8 cellular contexts compared by ENCODE assay signal in genomic region chr5:15499528-15500325, GRCh38. TPM values are rescaled to one million over a fixed set of nuclear protein-coding genes. Genes with fewer than 3 reads are reported as not detected.
DNase-seq lines count a peak whose midpoint lies in the region; ATAC-seq and TF ChIP-seq lines count a peak whose summit lies in the region.

Gene FBXL7, plus strand, starts transcription at chr5:15500180.

- peak within 1 kb of the TSS; percentile 77 to 89 for H3K4me3 Mint-ChIP-seq in H9
- peak within 1 kb of the TSS; percentile 94 for H3K4me3 Mint-ChIP-seq in neural progenitor cell
- peak within 1 kb of the TSS in 1 of 2 donors; percentile 75 for H3K4me3 Mint-ChIP-seq in CD14-positive monocyte

- no peaks in the 10 kb centered on the region for H3K9me2 ChIP-seq in OCI-LY7 (ENCODE audit: insufficient read depth, low read length)

- no TSS peak for BruUV-seq in OCI-LY7 (replicated peaks; lab: Mats Ljungman, UMichigan)

- no CpG with 5 or more reads among the region's 61 CpGs for WGBS in H9 (ENCODE audit: extremely low coverage, insufficient read length, low lambda C conversion rate)

- intact Hi-C loops in CD14-positive monocyte (cut with micrococcal nuclease): no loop called here
- intact Hi-C loops in OCI-LY7 (cut with micrococcal nuclease; ENCODE audit: unreplicated experiment): no loop called here

- H2AFZ ChIP-seq in H9 (ENCODE audit: low read length) (peak within 1 kb of the TSS; percentile 95), neural progenitor cell (replicated peaks) (peak within 1 kb of the TSS; percentile 100), OCI-LY7 (ENCODE audit: low read length) (no peak within 1 kb of the TSS)

- H3K4me3 ChIP-seq in neural progenitor cell (peak within 1 kb of the TSS; percentile 77), OCI-LY7 (ENCODE audit: low read depth, low read length, poor library complexity, severe bottlenecking) (no peak within 1 kb of the TSS)

- H3K27ac Mint-ChIP-seq in H9: peak within 1 kb of the TSS in 2 of 3 experiments; percentile 65 to 96; a peak in 4 of 7 replicates
- peak within 1 kb of the TSS; percentile 90 for H3K27ac Mint-ChIP-seq in neural progenitor cell
- no peak within 1 kb of the TSS for H3K27ac Mint-ChIP-seq in CD14-positive monocyte

- no peaks in the 10 kb centered on the region for H3K27me3 ChIP-seq in H9 (ENCODE audit: insufficient read depth, low read length)
- H3K27me3 ChIP-seq in neural progenitor cell: peaks cover 7% of the 10 kb centered on the region

- ATAC-seq in HG02623 (IDR thresholded peaks at IDR 0.05; ENCODE audit: unreplicated experiment): no peak

- no peaks in the 10 kb centered on the region for H4K20me1 ChIP-seq in H9 (ENCODE audit: control insufficient read depth, insufficient read depth, insufficient read length)
- peaks cover 19% of the 10 kb centered on the region for H4K20me1 ChIP-seq in neural progenitor cell (ENCODE audit: low read depth)
- H4K20me1 ChIP-seq in OCI-LY7 (ENCODE audit: insufficient read depth, low read length): no peaks in the 10 kb centered on the region

- H3K36me3 ChIP-seq in neural progenitor cell (no peaks in the 10 kb centered on the region), OCI-LY7 (ENCODE audit: insufficient read depth, low read length) (no peaks in the 10 kb centered on the region)

- no peak within 1 kb of the TSS for H3K4ac ChIP-seq in H9 (ENCODE audit: low read depth, low read length)

- H2BK15ac ChIP-seq in H9 (ENCODE audit: low read depth, low read length): no peak within 1 kb of the TSS; the same call in 1 of the 2 replicates

- POLR2A ChIA-PET in OCI-LY7 (lab: Charles Lee): no interaction called here

- H3K23me2 ChIP-seq in H9 (ENCODE audit: insufficient read length, low read depth, low read length, poor library complexity, severe bottlenecking): peaks cover 15% of the 10 kb centered on the region

- H3K79me2 ChIP-seq in H9 (ENCODE audit: insufficient read depth, low read length) (no peaks in the 10 kb centered on the region), neural progenitor cell (ENCODE audit: low read depth) (peaks cover 41% of the 10 kb centered on the region), OCI-LY7 (ENCODE audit: insufficient read depth, low read depth, low read length) (no peaks in the 10 kb centered on the region)

- H2BK5ac ChIP-seq in H9 (ENCODE audit: insufficient read length, low read length): no peak within 1 kb of the TSS

- DNase-seq in ACHN: peak; percentile 77
- DNase-seq in H9: peak; percentile 81
- peak; percentile 82 for DNase-seq in SK-N-DZ (ENCODE audit: low spot score)
- DNase-seq in germinal center (ENCODE audit: low spot score): peak; percentile 29
- DNase-seq in neural progenitor cell (ENCODE audit: low spot score): peak; percentile 92
- no peak for DNase-seq in CD14-positive monocyte (ENCODE audit: low spot score)
- no peak for DNase-seq in OCI-LY7 (ENCODE audit: low spot score)

- CTCF ChIA-PET in OCI-LY7 (lab: Charles Lee; ENCODE audit: unreplicated experiment): no interaction called here

- no peaks in the 10 kb centered on the region for H3K9me3 Mint-ChIP-seq in H9
- no peaks in the 10 kb centered on the region for H3K9me3 Mint-ChIP-seq in neural progenitor cell
- peaks cover 0 to 10% (median 3%) of the 10 kb centered on the region in 7 donors for H3K9me3 Mint-ChIP-seq in CD14-positive monocyte

- H3K4me1 ChIP-seq in H9 (ENCODE audit: insufficient read depth, low read length): no peaks in the 10 kb centered on the region
- H3K4me1 ChIP-seq in neural progenitor cell: peaks cover 26% of the 10 kb centered on the region
- no peaks in the 10 kb centered on the region for H3K4me1 ChIP-seq in OCI-LY7 (ENCODE audit: insufficient read depth, low read length, poor library complexity, severe bottlenecking)

- no peak within 1 kb of the TSS for H3T11ph ChIP-seq in H9 (ENCODE audit: low read length)

- H2BK120ac ChIP-seq in H9 (ENCODE audit: low read depth, low read length, poor library complexity, severe bottlenecking): no peak within 1 kb of the TSS

- H3K23ac ChIP-seq in H9 (ENCODE audit: insufficient read length, low read depth, low read length): no peak within 1 kb of the TSS

- H3K9me3 ChIP-seq in H9 (ENCODE audit: control insufficient read depth, low read depth, low read length): no peaks in the 10 kb centered on the region
- no peaks in the 10 kb centered on the region for H3K9me3 ChIP-seq in neural progenitor cell (ENCODE audit: low read depth)
- no peaks in the 10 kb centered on the region for H3K9me3 ChIP-seq in OCI-LY7 (ENCODE audit: low read length)

- peaks cover 14% of the 10 kb centered on the region for H3F3A ChIP-seq in neural progenitor cell (ENCODE audit: low read depth)

- H2BK20ac ChIP-seq in H9 (ENCODE audit: low read depth, low read length, poor library complexity, severe bottlenecking): no peak within 1 kb of the TSS

- no peaks in the 10 kb centered on the region for H3K79me1 ChIP-seq in H9 (ENCODE audit: insufficient read depth, low read depth, low read length, poor library complexity, severe bottlenecking)

- no peak within 1 kb of the TSS for H4K8ac ChIP-seq in H9 (replicated peaks; ENCODE audit: insufficient read length, low read depth, low read length)

- H3K36me3 Mint-ChIP-seq in H9 (ENCODE audit: insufficient read depth in 1 of 3, low read depth in 3 of 3) (peaks cover 0 to 9% (median 2%) of the 10 kb centered on the region in 3 experiments; a peak in 4 of 7 replicates), neural progenitor cell (peaks cover 13% of the 10 kb centered on the region), CD14-positive monocyte (no peaks in the 10 kb centered on the region)

- no peak within 1 kb of the TSS; the same call in 1 of the 2 replicates for H3K14ac ChIP-seq in H9 (ENCODE audit: insufficient read depth, low read length)

- in situ Hi-C loops in ACHN (cut with HindIII; ENCODE audit: low pct_ligation_motif_present, low pct_unique_long_range_greater_than_20kb, low sequenced_read_pairs): no loop called here

- TF ChIP-seq CTCF in H9 (conservative IDR thresholded peaks at IDR 0.05) (0 out of 3 replicates have a peak, but pooled peaks have one; percentile 10), neural progenitor cell (IDR thresholded peaks at IDR 0.05) (peak; percentile 18), CD14-positive monocyte (IDR thresholded peaks at IDR 0.05) (no peak), OCI-LY7 (conservative IDR thresholded peaks at IDR 0.05; ENCODE audit: low read length) (no peak)

- H3K27ac ChIP-seq in H9 (ENCODE audit: insufficient read length, low read depth, low read length): no peak within 1 kb of the TSS
- no peak within 1 kb of the TSS for H3K27ac ChIP-seq in neural progenitor cell
- H3K27ac ChIP-seq in OCI-LY7 (ENCODE audit: low read depth, low read length, poor library complexity, severe bottlenecking): no peak within 1 kb of the TSS

- no peak within 1 kb of the TSS for H3K18ac ChIP-seq in H9 (ENCODE audit: insufficient read length, low read depth, low read length)

- H2AK5ac ChIP-seq in H9 (ENCODE audit: insufficient read length, low read length): no peak within 1 kb of the TSS

- no peak within 1 kb of the TSS for H4K91ac ChIP-seq in H9 (ENCODE audit: insufficient read length, low read depth, low read length)

- H3K9ac ChIP-seq in H9 (ENCODE audit: extremely low read depth, insufficient read length, low read length) (peak within 1 kb of the TSS; percentile 36), neural progenitor cell (peak within 1 kb of the TSS; percentile 40)

- H3K27me3 Mint-ChIP-seq in H9 (ENCODE audit: low read depth): peaks cover 5% of the 10 kb centered on the region
- H3K27me3 Mint-ChIP-seq in neural progenitor cell (ENCODE audit: insufficient read depth, low read depth): peaks cover 6% of the 10 kb centered on the region
- H3K27me3 Mint-ChIP-seq in CD14-positive monocyte (ENCODE audit: low read depth in 3 of 3): peaks cover 30 to 42% (median 40%) of the 10 kb centered on the region in 3 donors

- H3K4me1 Mint-ChIP-seq in H9 (peaks cover 41 to 46% of the 10 kb centered on the region in 2 experiments), neural progenitor cell (peaks cover 34% of the 10 kb centered on the region), CD14-positive monocyte (no peaks in the 10 kb centered on the region)

- no peak within 1 kb of the TSS for H2BK12ac ChIP-seq in H9 (ENCODE audit: insufficient read length, low read depth, low read length)

- H3K4me2 ChIP-seq in H9 (ENCODE audit: insufficient read depth, insufficient read length, low read length): peak within 1 kb of the TSS; percentile 94
- peak within 1 kb of the TSS; percentile 99 for H3K4me2 ChIP-seq in neural progenitor cell
- H3K4me2 ChIP-seq in OCI-LY7 (ENCODE audit: low read length): no peak within 1 kb of the TSS

- H3K56ac ChIP-seq in H9 (ENCODE audit: insufficient read length, low read depth, low read length): no peak within 1 kb of the TSS

- H4K5ac ChIP-seq in H9 (ENCODE audit: insufficient read length, low read depth, low read length): no peak within 1 kb of the TSS

RNA-seq across cellular contexts. Expression of gene FBXL7, which starts in this region (rescaled TPM):
- total RNA-seq in H9 (2021) (13.7 and 14.6 TPM in 2 replicates), neural progenitor cell (ENCODE audit: low replicate concordance) (12.3 and 14.0 TPM in 2 replicates), OCI-LY7 (2022) (not detected in 2 replicates)
- 7.2 and 8.9 TPM in 2 replicates for polyA plus RNA-seq in SK-N-DZ (2014; cell fraction: cytosol; rRNA removed)
- polyA plus RNA-seq in SK-N-DZ (2014; cell fraction: nucleus; rRNA removed): 17.9 and 24.8 TPM in 2 replicates
- not detected for polyA plus RNA-seq in CD14-positive monocyte
- total RNA-seq in OCI-LY7 (2014; rRNA removed; shearing (Covaris generic)): not detected in 2 replicates

Comparison
In these comparisons a context has a peak if more than half of its experiments do, and no peak if none do; other contexts are left out.
1. RNA of gene FBXL7 (total RNA-seq): 13.7 to 14.6 TPM in H9 and 12.3 to 14.0 TPM in neural progenitor cell; not detected in OCI-LY7; every median in the first group is over 10 times any median in the second.
2. DNase-seq: peak in ACHN (single experiment), H9 (single experiment), SK-N-DZ (single experiment), germinal center (single experiment) and neural progenitor cell (single experiment); none in CD14-positive monocyte (single experiment) and OCI-LY7 (single experiment).
3. H3K27ac Mint-ChIP-seq: peak in H9 (2 of 3) and neural progenitor cell (single experiment); none in CD14-positive monocyte (0 of 7).
4. CTCF ChIP-seq: peak in H9 (single experiment) and neural progenitor cell (single experiment); none in CD14-positive monocyte (single experiment) and OCI-LY7 (single experiment).